ENCODE assay signal across 8 cellular contexts in genomic region chr20:25389858-25390537, GRCh38. TPM values are rescaled to one million over a fixed set of nuclear protein-coding genes. Genes with fewer than 3 reads are reported as not detected.
A peak's percentile ranks its signal among the peaks of the same experiment; 100 is the strongest.
DNase-seq lines count a peak whose midpoint lies in the region; ATAC-seq and TF ChIP-seq lines count a peak whose summit lies in the region.

No MANE protein-coding gene starts in this region.

- no peaks in the 10 kb centered on the region for H3K9me3 ChIP-seq in mesenchymal stem cell (ENCODE audit: control insufficient read depth, low read length)

- peak overlapping the region in 1 of 2 experiments; percentile 98 for H3K14ac ChIP-seq in mesenchymal stem cell (ENCODE audit: low read length in 2 of 2)

- peak overlapping the region; percentile 85 for H2AFZ ChIP-seq in mesenchymal stem cell (ENCODE audit: low read depth, low read length)

- H3K36me3 ChIP-seq in GM06990 (ENCODE audit: control insufficient read depth, insufficient read depth, low read length), result no peaks in the 10 kb centered on the region
- peaks cover 0 to 5% of the 10 kb centered on the region in 2 experiments for H3K36me3 ChIP-seq in mesenchymal stem cell (ENCODE audit: control insufficient read depth in 1 of 2, insufficient read depth in 2 of 2, low read depth in 1 of 2, low read length in 2 of 2)

- peak overlapping the region; percentile 11 for H2BK5ac ChIP-seq in mesenchymal stem cell (ENCODE audit: low read depth, low read length, poor library complexity, severe bottlenecking)

- H3K27ac Mint-ChIP-seq in stimulated activated naive CD8-positive, alpha-beta T cell treated with anti-CD3 and anti-CD28 coated beads, Interleukin-15, Interleukin-2, amounts not matched to agents 100 ng/mL and 50 ng/mL, for 24 hours, result peak overlapping the region; percentile 63

- H4K91ac ChIP-seq in mesenchymal stem cell (ENCODE audit: low read length), result peak overlapping the region; percentile 52

- no peak overlapping the region for H2BK12ac ChIP-seq in mesenchymal stem cell (ENCODE audit: low read length in 2 of 2)

- no peaks in the 10 kb centered on the region for H3K79me1 ChIP-seq in mesenchymal stem cell (replicated peaks; ENCODE audit: low read length, poor library complexity, severe bottlenecking)

- peaks cover 17% of the 10 kb centered on the region for H3K4me1 Mint-ChIP-seq in stimulated activated naive CD8-positive, alpha-beta T cell treated with anti-CD3 and anti-CD28 coated beads, Interleukin-15, Interleukin-2, amounts not matched to agents 100 ng/mL and 50 ng/mL, for 24 hours (ENCODE audit: low read depth)

- WGBS in mesenchymal stem cell, result 0% methylated on average over 25 of the region's 67 CpGs

- peak overlapping the region; percentile 88 for H3K4me3 Mint-ChIP-seq in stimulated activated naive CD8-positive, alpha-beta T cell treated with anti-CD3 and anti-CD28 coated beads, Interleukin-15, Interleukin-2, amounts not matched to agents 100 ng/mL and 50 ng/mL, for 24 hours

- no peak overlapping the region for H2AK5ac ChIP-seq in mesenchymal stem cell (ENCODE audit: low read length, severe bottlenecking)

- peak overlapping the region; percentile 85 for H2BK120ac ChIP-seq in mesenchymal stem cell (ENCODE audit: low read depth, low read length)

- TF ChIP-seq CTCF in GM06990 (IDR thresholded peaks at IDR 0.05; ENCODE audit: insufficient read depth, low read length, poor library complexity, severe bottlenecking) (no peak), dorsolateral prefrontal cortex (IDR thresholded peaks at IDR 0.05 in 54 of 56, conservative IDR thresholded peaks at IDR 0.05 in 2 of 56; ENCODE audit: low read depth in 1 of 56, partially characterized antibody in 56 of 56) (no peak)

- H3K9me3 Mint-ChIP-seq in stimulated activated naive CD8-positive, alpha-beta T cell treated with anti-CD3 and anti-CD28 coated beads, Interleukin-15, Interleukin-2, amounts not matched to agents 100 ng/mL and 50 ng/mL, for 24 hours, result no peaks in the 10 kb centered on the region

- peak overlapping the region; percentile 86 for H3K9ac ChIP-seq in mesenchymal stem cell (ENCODE audit: low read length)

- H3K27ac ChIP-seq in dorsolateral prefrontal cortex (peak overlapping the region in 58 of 59 donors; percentile 28 to 96 (median 91)), mesenchymal stem cell (ENCODE audit: low read length, poor library complexity, severe bottlenecking) (peak overlapping the region; percentile 17)

- H3K27me3 Mint-ChIP-seq in stimulated activated naive CD8-positive, alpha-beta T cell treated with anti-CD3 and anti-CD28 coated beads, Interleukin-15, Interleukin-2, amounts not matched to agents 100 ng/mL and 50 ng/mL, for 24 hours, result no peaks in the 10 kb centered on the region

- peak overlapping the region; percentile 92 for H3K4me2 ChIP-seq in mesenchymal stem cell (ENCODE audit: low read length, poor library complexity, severe bottlenecking)

- H3K4me3 ChIP-seq in GM06990 (replicated peaks; ENCODE audit: low read depth, low read length) (peak overlapping the region; percentile 94), dorsolateral prefrontal cortex (peak overlapping the region; percentile 47 to 99 (median 89)), mesenchymal stem cell (ENCODE audit: insufficient read depth in 1 of 2, low read depth in 1 of 2, low read length in 2 of 2) (peak overlapping the region; percentile 80 to 97)

- peak overlapping the region; percentile 77 for H4K8ac ChIP-seq in mesenchymal stem cell (ENCODE audit: low read length)

- peak overlapping the region; percentile 99 for H2BK15ac ChIP-seq in mesenchymal stem cell (ENCODE audit: low read depth, poor library complexity, severe bottlenecking)

- H3K18ac ChIP-seq in mesenchymal stem cell (ENCODE audit: low read depth in 1 of 2, low read length in 2 of 2), result peak overlapping the region; percentile 90 to 96

- no peaks in the 10 kb centered on the region for H3K27me3 ChIP-seq in GM06990 (replicated peaks; ENCODE audit: control insufficient read depth, insufficient read depth, low read length)
- H3K27me3 ChIP-seq in dorsolateral prefrontal cortex, result no peaks in the 10 kb centered on the region
- no peaks in the 10 kb centered on the region for H3K27me3 ChIP-seq in mesenchymal stem cell (ENCODE audit: control insufficient read depth in 1 of 2, insufficient read depth in 1 of 2, low read length in 2 of 2)

- DNase-seq in GM06990 (ENCODE audit: extremely low read depth, insufficient read length) (peak; percentile 67), KG1 (lab: John Stamatoyannopoulos, UW) (peak; percentile 23), dorsolateral prefrontal cortex (peak in 4 of 10 donors; percentile 36 to 67 (median 52)), mesenchymal stem cell (peak; percentile 52), NOMO-1 treated with dmso at 0.1 percent for 144 hours (lab: John Stamatoyannopoulos, UW; ENCODE audit: unreplicated experiment) (no peak)
- peak; percentile 46 for DNase-seq in activated CD4-positive, CD25-positive, alpha-beta regulatory T cell treated with anti-CD3 and anti-CD28 coated beads, Interleukin-2, amount 50 U/mL, for 72 hours

- H3K36me3 Mint-ChIP-seq in stimulated activated naive CD8-positive, alpha-beta T cell treated with anti-CD3 and anti-CD28 coated beads, Interleukin-15, Interleukin-2, amounts not matched to agents 100 ng/mL and 50 ng/mL, for 24 hours (ENCODE audit: low read depth), result peaks cover 4% of the 10 kb centered on the region

- peak overlapping the region; percentile 64 to 85 for H3K4ac ChIP-seq in mesenchymal stem cell (ENCODE audit: low read depth in 1 of 2, low read length in 2 of 2)

- ATAC-seq in GM21786 (IDR thresholded peaks at IDR 0.05; ENCODE audit: unreplicated experiment), result peak; percentile 25

- intact Hi-C loops in dorsolateral prefrontal cortex (cut with DNase I), result loop anchor here (1.0 to 5.0 kb wide), 4 partner anchors 33 to 142 kb away; partner anchors contain the start of gene PYGB (in 2 of the 2)

- H3K4me1 ChIP-seq in mesenchymal stem cell (ENCODE audit: control insufficient read depth, insufficient read depth, low read depth, low read length), result peaks cover 5% of the 10 kb centered on the region

- peak overlapping the region; percentile 89 to 92 for H3K23ac ChIP-seq in mesenchymal stem cell (ENCODE audit: low read length in 2 of 2)

RNA-seq across cellular contexts. Expression of gene ABHD12, which starts 0.6 kb away (rescaled TPM):
- total RNA-seq in dorsolateral prefrontal cortex, result 100 to 1,000 TPM in 95 of 120 experiments, 10 to 100 TPM in 25; 79.8 to 142 (median 109) TPM
- 71.9 TPM for polyA plus RNA-seq in mesenchymal stem cell (2013, experiment 1 of 2)
- polyA plus RNA-seq in mesenchymal stem cell (2013, experiment 2 of 2), result 74.0 TPM

RNA-seq across cellular contexts. Expression of gene GINS1, which starts 17.5 kb away (rescaled TPM):
- total RNA-seq in dorsolateral prefrontal cortex, result 1 to 10 TPM; 1.5 to 7.8 (median 3.0) TPM
- polyA plus RNA-seq in mesenchymal stem cell (2013, experiment 1 of 2), result 2.7 TPM
- polyA plus RNA-seq in mesenchymal stem cell (2013, experiment 2 of 2), result 2.5 TPM
